In the genomic region with DNA sequence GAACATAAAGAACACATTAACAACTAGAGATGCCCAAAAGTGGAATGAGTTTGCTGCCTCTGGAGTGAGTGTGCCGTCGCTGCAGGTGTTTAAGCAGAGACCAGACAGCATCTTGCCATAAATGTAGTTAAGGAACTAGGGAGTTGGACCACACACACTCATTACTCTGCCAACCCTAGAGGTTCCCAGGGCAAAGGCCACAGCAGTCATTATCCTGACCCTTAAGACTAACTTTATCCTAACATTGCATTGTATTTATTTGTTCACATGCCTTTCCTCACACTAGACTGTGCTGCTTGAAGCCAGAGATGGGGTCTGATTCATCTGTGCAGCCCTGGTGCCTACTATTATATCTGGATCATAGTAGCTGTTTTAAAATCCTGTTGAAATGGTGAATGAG, we compare ENCODE assay signal across 1 cellular context.
TF ChIP-seq lines count a peak whose summit lies in the region.

No MANE protein-coding gene starts in this region.

TF ChIP-seq in K562, 482 proteins besides CTCF, POLR2A, EP300 and RAD21:
- TF ChIP-seq CEBPB (tag; IDR thresholded peaks at IDR 0.05) (no peak), ZBED1 (IDR thresholded peaks at IDR 0.05) (no peak), KLF1 (tag; IDR thresholded peaks at IDR 0.05) (no peak), ZBTB7A (IDR thresholded peaks at IDR 0.05; ENCODE audit: borderline replicate concordance, control insufficient read depth, low read depth, low read length) (no peak), CHD4 (IDR thresholded peaks at IDR 0.05; ENCODE audit: insufficient read depth, insufficient replicate concordance, low read depth, low read length, poor library complexity, severe bottlenecking) (no peak), ZNF583 (CRISPR knock-in tag; IDR thresholded peaks at IDR 0.05) (no peak), THRAP3 (IDR thresholded peaks at IDR 0.05; ENCODE audit: borderline replicate concordance) (no peak), MIER1 (IDR thresholded peaks at IDR 0.05; ENCODE audit: low read depth) (no peak), U2AF2 (optimal IDR thresholded peaks at IDR 0.05; ENCODE audit: low read depth, low read length) (no peak), ZNF584 (CRISPR knock-in tag; IDR thresholded peaks at IDR 0.05; ENCODE audit: low read depth) (no peak), TBP (optimal IDR thresholded peaks at IDR 0.05; ENCODE audit: low read depth, low read length) (no peak)
- TF ChIP-seq, protein P1, sequence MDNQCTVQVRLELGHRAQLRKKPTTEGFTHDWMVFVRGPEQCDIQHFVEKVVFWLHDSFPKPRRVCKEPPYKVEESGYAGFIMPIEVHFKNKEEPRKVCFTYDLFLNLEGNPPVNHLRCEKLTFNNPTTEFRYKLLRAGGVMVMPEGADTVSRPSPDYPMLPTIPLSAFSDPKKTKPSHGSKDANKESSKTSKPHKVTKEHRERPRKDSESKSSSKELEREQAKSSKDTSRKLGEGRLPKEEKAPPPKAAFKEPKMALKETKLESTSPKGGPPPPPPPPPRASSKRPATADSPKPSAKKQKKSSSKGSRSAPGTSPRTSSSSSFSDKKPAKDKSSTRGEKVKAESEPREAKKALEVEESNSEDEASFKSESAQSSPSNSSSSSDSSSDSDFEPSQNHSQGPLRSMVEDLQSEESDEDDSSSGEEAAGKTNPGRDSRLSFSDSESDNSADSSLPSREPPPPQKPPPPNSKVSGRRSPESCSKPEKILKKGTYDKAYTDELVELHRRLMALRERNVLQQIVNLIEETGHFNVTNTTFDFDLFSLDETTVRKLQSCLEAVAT (IDR thresholded peaks at IDR 0.05): no peak
- TF ChIP-seq, protein P2, sequence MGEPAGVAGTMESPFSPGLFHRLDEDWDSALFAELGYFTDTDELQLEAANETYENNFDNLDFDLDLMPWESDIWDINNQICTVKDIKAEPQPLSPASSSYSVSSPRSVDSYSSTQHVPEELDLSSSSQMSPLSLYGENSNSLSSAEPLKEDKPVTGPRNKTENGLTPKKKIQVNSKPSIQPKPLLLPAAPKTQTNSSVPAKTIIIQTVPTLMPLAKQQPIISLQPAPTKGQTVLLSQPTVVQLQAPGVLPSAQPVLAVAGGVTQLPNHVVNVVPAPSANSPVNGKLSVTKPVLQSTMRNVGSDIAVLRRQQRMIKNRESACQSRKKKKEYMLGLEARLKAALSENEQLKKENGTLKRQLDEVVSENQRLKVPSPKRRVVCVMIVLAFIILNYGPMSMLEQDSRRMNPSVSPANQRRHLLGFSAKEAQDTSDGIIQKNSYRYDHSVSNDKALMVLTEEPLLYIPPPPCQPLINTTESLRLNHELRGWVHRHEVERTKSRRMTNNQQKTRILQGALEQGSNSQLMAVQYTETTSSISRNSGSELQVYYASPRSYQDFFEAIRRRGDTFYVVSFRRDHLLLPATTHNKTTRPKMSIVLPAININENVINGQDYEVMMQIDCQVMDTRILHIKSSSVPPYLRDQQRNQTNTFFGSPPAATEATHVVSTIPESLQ (CRISPR knock-in tag; IDR thresholded peaks at IDR 0.05): no peak
- TF ChIP-seq, protein P3, sequence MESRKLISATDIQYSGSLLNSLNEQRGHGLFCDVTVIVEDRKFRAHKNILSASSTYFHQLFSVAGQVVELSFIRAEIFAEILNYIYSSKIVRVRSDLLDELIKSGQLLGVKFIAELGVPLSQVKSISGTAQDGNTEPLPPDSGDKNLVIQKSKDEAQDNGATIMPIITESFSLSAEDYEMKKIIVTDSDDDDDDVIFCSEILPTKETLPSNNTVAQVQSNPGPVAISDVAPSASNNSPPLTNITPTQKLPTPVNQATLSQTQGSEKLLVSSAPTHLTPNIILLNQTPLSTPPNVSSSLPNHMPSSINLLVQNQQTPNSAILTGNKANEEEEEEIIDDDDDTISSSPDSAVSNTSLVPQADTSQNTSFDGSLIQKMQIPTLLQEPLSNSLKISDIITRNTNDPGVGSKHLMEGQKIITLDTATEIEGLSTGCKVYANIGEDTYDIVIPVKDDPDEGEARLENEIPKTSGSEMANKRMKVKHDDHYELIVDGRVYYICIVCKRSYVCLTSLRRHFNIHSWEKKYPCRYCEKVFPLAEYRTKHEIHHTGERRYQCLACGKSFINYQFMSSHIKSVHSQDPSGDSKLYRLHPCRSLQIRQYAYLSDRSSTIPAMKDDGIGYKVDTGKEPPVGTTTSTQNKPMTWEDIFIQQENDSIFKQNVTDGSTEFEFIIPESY (CRISPR knock-in tag; IDR thresholded peaks at IDR 0.05): no peak
- TF ChIP-seq, protein P4, sequence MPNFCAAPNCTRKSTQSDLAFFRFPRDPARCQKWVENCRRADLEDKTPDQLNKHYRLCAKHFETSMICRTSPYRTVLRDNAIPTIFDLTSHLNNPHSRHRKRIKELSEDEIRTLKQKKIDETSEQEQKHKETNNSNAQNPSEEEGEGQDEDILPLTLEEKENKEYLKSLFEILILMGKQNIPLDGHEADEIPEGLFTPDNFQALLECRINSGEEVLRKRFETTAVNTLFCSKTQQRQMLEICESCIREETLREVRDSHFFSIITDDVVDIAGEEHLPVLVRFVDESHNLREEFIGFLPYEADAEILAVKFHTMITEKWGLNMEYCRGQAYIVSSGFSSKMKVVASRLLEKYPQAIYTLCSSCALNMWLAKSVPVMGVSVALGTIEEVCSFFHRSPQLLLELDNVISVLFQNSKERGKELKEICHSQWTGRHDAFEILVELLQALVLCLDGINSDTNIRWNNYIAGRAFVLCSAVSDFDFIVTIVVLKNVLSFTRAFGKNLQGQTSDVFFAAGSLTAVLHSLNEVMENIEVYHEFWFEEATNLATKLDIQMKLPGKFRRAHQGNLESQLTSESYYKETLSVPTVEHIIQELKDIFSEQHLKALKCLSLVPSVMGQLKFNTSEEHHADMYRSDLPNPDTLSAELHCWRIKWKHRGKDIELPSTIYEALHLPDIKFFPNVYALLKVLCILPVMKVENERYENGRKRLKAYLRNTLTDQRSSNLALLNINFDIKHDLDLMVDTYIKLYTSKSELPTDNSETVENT (CRISPR knock-in tag; IDR thresholded peaks at IDR 0.05): no peak
